22 cellular contexts compared by ENCODE assay signal in the genomic region with DNA sequence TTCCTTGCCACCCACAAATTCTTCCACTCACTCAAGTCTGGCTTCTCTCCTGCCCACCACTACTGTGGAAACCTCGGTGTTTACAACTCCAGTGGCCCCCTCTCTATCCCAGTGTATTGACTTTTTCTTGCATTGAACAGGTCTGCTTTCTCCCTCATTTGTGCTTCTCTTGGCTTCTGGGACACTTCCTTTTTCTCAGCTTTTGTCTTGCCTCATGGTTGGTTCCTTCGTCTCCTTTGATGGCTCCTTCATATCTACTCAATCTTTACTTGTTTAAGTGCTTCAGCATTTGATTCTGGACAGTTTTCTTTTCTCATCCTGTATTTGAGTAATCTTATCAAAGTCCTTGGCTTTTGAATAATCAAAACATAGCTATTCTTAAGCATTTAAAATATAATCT. TPM values are rescaled to one million over a fixed set of nuclear protein-coding genes. Genes with fewer than 3 reads are reported as not detected.
DNase-seq lines count a peak whose midpoint lies in the region; ATAC-seq, FAIRE-seq and TF ChIP-seq lines count a peak whose summit lies in the region.
"Had no signal": no experiment of that assay in that cellular context is flagged by ENCODE, and none has a peak within 500 bp of the region (broad histone marks: within the 10 kb centered on the region; RNA-seq: fewer than 3 reads in every experiment).

No MANE protein-coding gene starts in this region.

- H3K4me1 ChIP-seq in SK-N-SH (ENCODE audit: control insufficient read depth in 1 of 2, insufficient read depth in 2 of 2, low read depth in 1 of 2, low read length in 1 of 2) = no peaks in the 10 kb centered on the region
- peaks cover 0 to 3% of the 10 kb centered on the region in 2 experiments; a peak in 1 of 5 replicates for H3K4me1 ChIP-seq in K562 (replicated peaks in 1 of 2; ENCODE audit: control insufficient read depth in 2 of 2, insufficient read depth in 2 of 2, low read length in 2 of 2)
- H3K4me1 ChIP-seq: A549, BE2C had no signal

- in situ Hi-C loops in K562 (cut with MboI) = no loop called here

- H3K9me2 ChIP-seq in SK-N-SH = no peaks in the 10 kb centered on the region

- no peak for ATAC-seq in SK-N-SH treated with all-trans-retinoic acid at 6 μM for 48 hours
- ATAC-seq in K562 = no peak
- ATAC-seq: A549, HCT116 had no signal

- POLR2A ChIA-PET in SK-N-SH (lab: Yijun Ruan, JAX) (no interaction called here), K562 (lab: Yijun Ruan, JAX) (no interaction called here)
- POLR2A ChIA-PET in activated CD4-positive, alpha-beta T cell treated with anti-CD3 and anti-CD28 coated beads, Interleukin-2, amount 10 ng/mL, durations not matched to agents 7 days and 5 days (lab: Charles Lee) = no interaction called here

- TF ChIP-seq RAD21 in SK-N-SH (IDR thresholded peaks at IDR 0.05; ENCODE audit: low read length) (no peak), K562 (CRISPR knock-in tag; conservative IDR thresholded peaks at IDR 0.05 in 1 of 2, IDR thresholded peaks at IDR 0.05 in 1 of 2) (no peak)

- intact Hi-C loops in K562 (cut with micrococcal nuclease) = no loop called here

- no peak for DNase-seq in SK-N-SH
- DNase-seq in GM12892 (ENCODE audit: insufficient read length) = no peak
- peak; percentile 13 for DNase-seq in OCI-M1 (lab: John Stamatoyannopoulos, UW)
- DNase-seq in K562 (ENCODE audit: extremely low read depth in 1 of 4, low spot score in 3 of 4) = no peak
- DNase-seq in activated CD4-positive, alpha-beta T cell treated with anti-CD3 and anti-CD28 coated beads, Interleukin-2, amount 10 ng/mL, durations not matched to agents 7 days and 5 days = no peak
- no peak for DNase-seq in GM20000 (ENCODE audit: low spot score)
- DNase-seq in GDM1 (lab: John Stamatoyannopoulos, UW) = no peak
- DNase-seq: 8988T; ACHN; AML-193; BE2C; Calu3; CD4-positive, alpha-beta memory T cell; COR-L47; DMS53; DMS79 treated with DMSO at 0.1 percent for 48 hours; GM23248; H9 had no signal

- H3K36me3 ChIP-seq in SK-N-SH (replicated peaks in 1 of 2; ENCODE audit: control insufficient read depth in 1 of 2, insufficient read depth in 2 of 2, low read length in 1 of 2) (no peaks in the 10 kb centered on the region), K562 (ENCODE audit: control insufficient read depth, insufficient read depth, low read length) (no peaks in the 10 kb centered on the region)
- H3K36me3 ChIP-seq: BE2C; BLaER1 treated with 17β-estradiol and CSF1 and Interleukin-3, amounts not matched to agents 10 nM and 100 nM had no signal

- CTCF ChIA-PET in SK-N-SH (lab: Yijun Ruan, JAX) (interaction anchor here (0.5 to 0.6 kb wide), 3 partner anchors 32 to 143 kb away, joined by 3 to 4 read pairs (median 3); no protein-coding TSS in a partner anchor), K562 (lab: Yijun Ruan, JAX; ENCODE audit: low intra/inter-chr PET ratio) (interaction anchor here (0.7 kb wide), 1 partner anchor 270 kb away, joined by 3 read pairs; no protein-coding TSS in a partner anchor)
- CTCF ChIA-PET in activated CD4-positive, alpha-beta T cell treated with anti-CD3 and anti-CD28 coated beads, Interleukin-2, amount 10 ng/mL, durations not matched to agents 7 days and 5 days (lab: Charles Lee) = no interaction called here

- H3F3A ChIP-seq in SK-N-SH (replicated peaks; ENCODE audit: insufficient read depth) = no peaks in the 10 kb centered on the region

- H3K27ac ChIP-seq in SK-N-SH (ENCODE audit: low read depth in 2 of 2, low read length in 1 of 2) (no peak overlapping the region), K562 (ENCODE audit: extremely low read depth, low read depth, low read length) (no peak overlapping the region)
- H3K27ac ChIP-seq: A549; BLaER1 treated with 17β-estradiol and CSF1 and Interleukin-3, amounts not matched to agents 10 nM and 100 nM; GM23248 had no signal

- WGBS in SK-N-SH (ENCODE audit: low lambda C conversion rate) = 77% methylated on average over 2 of the region's 2 CpGs
- 0% methylated on average over 2 of the region's 2 CpGs for WGBS in K562 (ENCODE audit: insufficient coverage, low coverage, missing lambda C conversion rate)

- H3K9ac ChIP-seq in SK-N-SH = no peak overlapping the region
- H3K9ac ChIP-seq in K562 (ENCODE audit: insufficient read depth in 1 of 2, low read depth in 2 of 2, low read length in 2 of 2) = no peak overlapping the region
- H3K9ac ChIP-seq: BLaER1 treated with 17β-estradiol and CSF1 and Interleukin-3, amounts not matched to agents 10 nM and 100 nM; GM23248 had no signal

- H3K9me3 ChIP-seq in SK-N-SH (no peaks in the 10 kb centered on the region), K562 (replicated peaks; ENCODE audit: control insufficient read depth, insufficient read depth, low read depth, low read length) (no peaks in the 10 kb centered on the region)
- H3K9me3 ChIP-seq: A549, BE2C had no signal

- no peaks in the 10 kb centered on the region for H3K36me3 Mint-ChIP-seq in activated CD4-positive, alpha-beta T cell treated with anti-CD3 and anti-CD28 coated beads, Interleukin-2, amount 10 ng/mL, durations not matched to agents 7 days and 5 days (ENCODE audit: low read depth)
- H3K36me3 Mint-ChIP-seq: CD4-positive, alpha-beta memory T cell had no signal

- no peaks in the 10 kb centered on the region for H3K27me3 Mint-ChIP-seq in activated CD4-positive, alpha-beta T cell treated with anti-CD3 and anti-CD28 coated beads, Interleukin-2, amount 10 ng/mL, durations not matched to agents 7 days and 5 days

- TF ChIP-seq EP300 in SK-N-SH (IDR thresholded peaks at IDR 0.05; ENCODE audit: borderline replicate concordance in 1 of 2, low read depth in 1 of 2, low read length in 1 of 2) (no peak), K562 (IDR thresholded peaks at IDR 0.05; ENCODE audit: low read length) (no peak)

- H3K9me1 ChIP-seq in K562 (ENCODE audit: control insufficient read depth, insufficient read depth, low read length) = no peaks in the 10 kb centered on the region

- no peak for TF ChIP-seq CTCF in SK-N-SH (IDR thresholded peaks at IDR 0.05)
- TF ChIP-seq CTCF in K562 (IDR thresholded peaks at IDR 0.05 in 2 of 3, conservative IDR thresholded peaks at IDR 0.05 in 1 of 3; ENCODE audit: insufficient read depth in 2 of 3, low read depth in 1 of 3, low read length in 3 of 3) = no peak
- TF ChIP-seq CTCF in GM20000 (IDR thresholded peaks at IDR 0.05; ENCODE audit: extremely low read depth, missing control alignments) = no peak

- BruUV-seq in K562 (replicated peaks; lab: Mats Ljungman, UMichigan) = no TSS peak

- H2AFZ ChIP-seq in SK-N-SH (ENCODE audit: low read depth) (peak overlapping the region; percentile 42; the same call in 1 of the 2 replicates), K562 (ENCODE audit: low read depth, low read length) (no peak overlapping the region)
- H2AFZ ChIP-seq: GM23248 had no signal

- no peak overlapping the region for H3K4me3 Mint-ChIP-seq in activated CD4-positive, alpha-beta T cell treated with anti-CD3 and anti-CD28 coated beads, Interleukin-2, amount 10 ng/mL, durations not matched to agents 7 days and 5 days
- H3K4me3 Mint-ChIP-seq: H9 had no signal

- no peak overlapping the region for H3K27ac Mint-ChIP-seq in activated CD4-positive, alpha-beta T cell treated with anti-CD3 and anti-CD28 coated beads, Interleukin-2, amount 10 ng/mL, durations not matched to agents 7 days and 5 days
- H3K27ac Mint-ChIP-seq: CD4-positive, alpha-beta memory T cell; H9 had no signal

- H3K4me3 ChIP-seq in SK-N-SH (ENCODE audit: low read depth in 2 of 2, low read length in 1 of 2) = no peak overlapping the region
- no peak overlapping the region for H3K4me3 ChIP-seq in K562
- H3K4me3 ChIP-seq: A549; BLaER1 treated with 17β-estradiol and CSF1 and Interleukin-3, amounts not matched to agents 10 nM and 100 nM; GM23248 had no signal

- FAIRE-seq in GM12892 (lab: Jason Lieb, UNC) = peak; percentile 46
- FAIRE-seq in K562 (lab: Jason Lieb, UNC) = no peak
- FAIRE-seq: A549 had no signal

- no peaks in the 10 kb centered on the region for H3K4me1 Mint-ChIP-seq in activated CD4-positive, alpha-beta T cell treated with anti-CD3 and anti-CD28 coated beads, Interleukin-2, amount 10 ng/mL, durations not matched to agents 7 days and 5 days

- TF ChIP-seq POLR2A in GM12892 (IDR thresholded peaks at IDR 0.05; ENCODE audit: low read depth, low read length) (no peak), K562 (conservative IDR thresholded peaks at IDR 0.05) (no peak)

- H4K20me1 ChIP-seq in SK-N-SH (ENCODE audit: insufficient read depth) = no peaks in the 10 kb centered on the region
- no peaks in the 10 kb centered on the region for H4K20me1 ChIP-seq in K562 (replicated peaks; ENCODE audit: control insufficient read depth, insufficient read depth, low read length)
- H4K20me1 ChIP-seq: BLaER1 treated with 17β-estradiol and CSF1 and Interleukin-3, amounts not matched to agents 10 nM and 100 nM had no signal

- no peaks in the 10 kb centered on the region for H3K79me2 ChIP-seq in SK-N-SH (ENCODE audit: insufficient read depth)
- no peaks in the 10 kb centered on the region for H3K79me2 ChIP-seq in K562 (ENCODE audit: control insufficient read depth, insufficient read depth, low read length)

- H3K4me2 ChIP-seq in SK-N-SH (no peak overlapping the region), K562 (ENCODE audit: insufficient read depth, low read length) (no peak overlapping the region)
- H3K4me2 ChIP-seq: A549 had no signal

- H3K9me3 Mint-ChIP-seq in activated CD4-positive, alpha-beta T cell treated with anti-CD3 and anti-CD28 coated beads, Interleukin-2, amount 10 ng/mL, durations not matched to agents 7 days and 5 days = peaks cover 3% of the 10 kb centered on the region
- H3K9me3 Mint-ChIP-seq: H9 had no signal

- H3K27me3 ChIP-seq in SK-N-SH (ENCODE audit: insufficient read depth) (no peaks in the 10 kb centered on the region), K562 (ENCODE audit: control insufficient read depth in 2 of 2, insufficient read depth in 2 of 2, low read length in 2 of 2) (no peaks in the 10 kb centered on the region)
- H3K27me3 ChIP-seq: BE2C; BLaER1 treated with 17β-estradiol and CSF1 and Interleukin-3, amounts not matched to agents 10 nM and 100 nM had no signal

RNA-seq across cellular contexts. Expression of a gene that starts 35.9 kb away (rescaled TPM):
- polyA plus RNA-seq in SK-N-SH (2012; rRNA removed) = 80.0 and 111 TPM in 2 replicates
- 150 and 225 TPM in 2 replicates for polyA plus RNA-seq in SK-N-SH (2012; cell fraction: cytosol; rRNA removed)
- 26.5 and 70.6 TPM in 2 replicates for polyA plus RNA-seq in SK-N-SH (2012; cell fraction: nucleus; rRNA removed)
- 26.1 TPM for polyA plus RNA-seq in GM12892 (2012; ENCODE audit: missing spikeins)
- total RNA-seq in K562 (2011; cell fraction: chromatin; rRNA removed; ENCODE audit: low replicate concordance) = 26.3 and 87.3 TPM in 2 replicates
- 13.7 and 17.5 TPM in 2 replicates for total RNA-seq in K562 (2011; cell fraction: nucleolus; rRNA removed)
- 43.6 and 70.5 TPM in 2 replicates for total RNA-seq in K562 (2011; cell fraction: nucleoplasm; rRNA removed)
- total RNA-seq in K562 (2014; rRNA removed) = 24.7 and 36.2 TPM in 2 replicates
- total RNA-seq in K562 (2014; rRNA removed; fragmentation: Illumina TruSeq; extraction: Trizol) = 30.0 and 34.6 TPM in 2 replicates
- total RNA-seq in K562 (2015; rRNA removed; fragmentation: Illumina TruSeq; extraction: Trizol) = 26.9 and 27.2 TPM in 2 replicates
- 30.2 and 30.7 TPM in 2 replicates for total RNA-seq in K562 (2021)
- polyA plus RNA-seq in K562 (2011; rRNA removed) = 21.2 and 37.2 TPM in 2 replicates
- polyA plus RNA-seq in K562 (2011; cell fraction: cytosol; rRNA removed) = 3.3 and 9.0 TPM in 2 replicates
- 15.5 and 18.9 TPM in 2 replicates for polyA plus RNA-seq in K562 (2011; cell fraction: nucleus; rRNA removed)
- 33.9 and 36.5 TPM in 2 replicates for polyA plus RNA-seq in K562 (2012)
- polyA plus RNA-seq in K562 (2014; fragmentation: Illumina TruSeq; extraction: Trizol) = 33.5 and 40.5 TPM in 2 replicates
- 10 to 100 TPM; 10.6 to 13.1 TPM for polyA plus RNA-seq in K562 (2014; fragmentation: Nextera tagmentation; extraction: Ambion mirVana)
- 36.7 and 42.6 TPM in 2 replicates for polyA plus RNA-seq in K562 (2014; rRNA removed)
- 25.7 and 29.3 TPM in 2 replicates for polyA minus RNA-seq in K562 (2011; rRNA and poly(A)+ RNA removed)
- 5.5 and 7.5 TPM in 2 replicates for polyA minus RNA-seq in K562 (2011; cell fraction: cytosol; rRNA and poly(A)+ RNA removed)
- 38.0 and 55.6 TPM in 2 replicates for polyA minus RNA-seq in K562 (2011; cell fraction: nucleus; rRNA and poly(A)+ RNA removed)
- 10 to 100 TPM; 12.2 to 15.6 TPM for total RNA-seq in activated CD4-positive, alpha-beta T cell treated with anti-CD3 and anti-CD28 coated beads, Interleukin-2, amount 10 ng/mL, durations not matched to agents 7 days and 5 days
